8 cellular contexts compared by ENCODE assay signal in genomic region chr21:33380483-33380998, GRCh38. TPM values are rescaled to one million over a fixed set of nuclear protein-coding genes. Genes with fewer than 3 reads are reported as not detected.
DNase-seq lines count a peak whose midpoint lies in the region; ATAC-seq and TF ChIP-seq lines count a peak whose summit lies in the region.

No MANE protein-coding gene starts in this region.

- DNase-seq in GF-D8 (lab: John Stamatoyannopoulos, UW) (peak; percentile 84), NCI-H2196 treated with DMSO at 0.1 percent for 48 hours (lab: John Stamatoyannopoulos, UW; ENCODE audit: unreplicated experiment) (peak; percentile 28), mucosa of descending colon (peak; percentile 87 to 95 (median 87)), cortex of kidney (lab: John Stamatoyannopoulos, UW) (no peak)
- peak; percentile 88 for DNase-seq in activated CD4-positive, alpha-beta memory T cell treated with anti-CD3 and anti-CD28 coated beads, Interleukin-2, amount 10 ng/mL, durations not matched to agents 7 days and 5 days
- peak; percentile 79 for DNase-seq in effector CD4-positive, alpha-beta T cell
- peak; percentile 79 to 89 for DNase-seq in stimulated activated CD8-positive, alpha-beta memory T cell treated with anti-CD3 and anti-CD28 coated beads, Interleukin-7, amount 100 ng/mL, for 48 hours (ENCODE audit: extremely low read depth in 1 of 2, low read depth in 1 of 2)

- no peak overlapping the region for H3K27ac ChIP-seq in HEK293 (ENCODE audit: extremely low read depth, low read depth, low read length)

- H3K9me3 Mint-ChIP-seq in activated CD4-positive, alpha-beta memory T cell treated with anti-CD3 and anti-CD28 coated beads, Interleukin-2, amount 10 ng/mL, durations not matched to agents 7 days and 5 days, result no peaks in the 10 kb centered on the region

- no peak overlapping the region for H3K4me3 ChIP-seq in HEK293 (ENCODE audit: low read depth, low read length)
- H3K4me3 ChIP-seq in mucosa of descending colon, result no peak overlapping the region

- no peaks in the 10 kb centered on the region for H3K9me3 ChIP-seq in HEK293 (ENCODE audit: control insufficient read depth, insufficient read depth, low read depth, low read length)
- H3K9me3 ChIP-seq in mucosa of descending colon, result no peaks in the 10 kb centered on the region

- no peaks in the 10 kb centered on the region for H3K36me3 Mint-ChIP-seq in activated CD4-positive, alpha-beta memory T cell treated with anti-CD3 and anti-CD28 coated beads, Interleukin-2, amount 10 ng/mL, durations not matched to agents 7 days and 5 days (ENCODE audit: low read depth)

- H3K4me3 Mint-ChIP-seq in activated CD4-positive, alpha-beta memory T cell treated with anti-CD3 and anti-CD28 coated beads, Interleukin-2, amount 10 ng/mL, durations not matched to agents 7 days and 5 days, result no peak overlapping the region

- peaks cover 61% of the 10 kb centered on the region for H3K27me3 Mint-ChIP-seq in activated CD4-positive, alpha-beta memory T cell treated with anti-CD3 and anti-CD28 coated beads, Interleukin-2, amount 10 ng/mL, durations not matched to agents 7 days and 5 days

- H3K36me3 ChIP-seq in HEK293 (ENCODE audit: control insufficient read depth in 2 of 2, insufficient read depth in 1 of 2, low read length in 2 of 2) (no peaks in the 10 kb centered on the region), mucosa of descending colon (ENCODE audit: low read depth) (no peaks in the 10 kb centered on the region)

- TF ChIP-seq CTCF in HEK293 (tag by site-specific recombination; IDR thresholded peaks at IDR 0.05) (no peak), mucosa of descending colon (IDR thresholded peaks at IDR 0.05) (no peak)

- peaks cover 63% of the 10 kb centered on the region for H3K4me1 Mint-ChIP-seq in activated CD4-positive, alpha-beta memory T cell treated with anti-CD3 and anti-CD28 coated beads, Interleukin-2, amount 10 ng/mL, durations not matched to agents 7 days and 5 days

- POLR2A ChIA-PET in HEK293 (lab: Yijun Ruan, JAX), result interaction anchor here (0.6 to 1.2 kb wide), 3 partner anchors 22 to 100 kb away, joined by 3 to 4 read pairs (median 3); partner anchors contain the start of gene TMEM50B
- POLR2A ChIA-PET in activated CD4-positive, alpha-beta memory T cell treated with anti-CD3 and anti-CD28 coated beads, Interleukin-2, amount 10 ng/mL, durations not matched to agents 7 days and 5 days (lab: Charles Lee), result interaction anchor here (0.7 to 2.2 kb wide), 8 partner anchors 19 to 195 kb away, joined by 3 to 8 read pairs (median 4); partner anchors contain the start of genes IFNAR1, IFNGR2 and TMEM50B

- ATAC-seq in mucosa of descending colon, result peak; percentile 94

- CTCF ChIA-PET in HEK293 (lab: Yijun Ruan, JAX), result interaction anchor here (1.2 to 1.4 kb wide), 2 partner anchors 22 to 181 kb away, joined by 3 read pairs; no protein-coding TSS in a partner anchor
- CTCF ChIA-PET in activated CD4-positive, alpha-beta memory T cell treated with anti-CD3 and anti-CD28 coated beads, Interleukin-2, amount 10 ng/mL, durations not matched to agents 7 days and 5 days (lab: Charles Lee), result interaction anchor here (0.9 to 2.6 kb wide), 5 partner anchors 14 to 185 kb away, joined by 3 to 16 read pairs (median 4); partner anchors contain the start of gene IFNAR1

- H3K27ac Mint-ChIP-seq in activated CD4-positive, alpha-beta memory T cell treated with anti-CD3 and anti-CD28 coated beads, Interleukin-2, amount 10 ng/mL, durations not matched to agents 7 days and 5 days, result peak overlapping the region; percentile 67

- peaks cover 9% of the 10 kb centered on the region for H3K4me1 ChIP-seq in HEK293 (ENCODE audit: control insufficient read depth, insufficient read depth, low read length)
- H3K4me1 ChIP-seq in mucosa of descending colon (ENCODE audit: low read depth), result peaks cover 26% of the 10 kb centered on the region

- intact Hi-C loops in mucosa of descending colon (cut with DNase I, micrococcal nuclease), result no loop called here

TF ChIP-seq in HEK293, 187 proteins besides CTCF, POLR2A, EP300 and RAD21 (continues in another document):
- TF ChIP-seq ZNF600 (tag by site-specific recombination; IDR thresholded peaks at IDR 0.05) (0 out of 2 replicates have a peak, but pooled peaks have one; percentile 36), KLF9 (tag by site-specific recombination; IDR thresholded peaks at IDR 0.05; ENCODE audit: low read depth) (peak; percentile 29; the same call in 1 of the 2 replicates), ELK4 (IDR thresholded peaks at IDR 0.05; ENCODE audit: borderline replicate concordance, low read depth, low read length) (peak; percentile 89), ZNF341 (tag by site-specific recombination; IDR thresholded peaks at IDR 0.05; ENCODE audit: low read depth) (peak; percentile 74), ZNF184 (tag by site-specific recombination; IDR thresholded peaks at IDR 0.05) (peak; percentile 83; the same call in 1 of the 2 replicates), PRDM4 (tag by site-specific recombination; IDR thresholded peaks at IDR 0.05) (no peak), ZNF26 (tag by site-specific recombination; IDR thresholded peaks at IDR 0.05) (no peak), KLF10 (tag by site-specific recombination; IDR thresholded peaks at IDR 0.05) (peak; percentile 63; the same call in 1 of the 2 replicates), GLIS1 (tag by site-specific recombination; IDR thresholded peaks at IDR 0.05) (peak; percentile 41; the same call in 1 of the 2 replicates), ZNF112 (tag by site-specific recombination; IDR thresholded peaks at IDR 0.05) (no peak), ZBTB17 (tag by site-specific recombination; IDR thresholded peaks at IDR 0.05) (peak; percentile 79), EGR2 (tag by site-specific recombination; IDR thresholded peaks at IDR 0.05; ENCODE audit: low read depth) (peak; percentile 67), ZNF311 (tag by site-specific recombination; IDR thresholded peaks at IDR 0.05; ENCODE audit: borderline replicate concordance) (no peak), ZEB2 (tag by site-specific recombination; IDR thresholded peaks at IDR 0.05) (peak; percentile 46; the same call in 1 of the 2 replicates), ZNF501 (tag by site-specific recombination; IDR thresholded peaks at IDR 0.05) (no peak)

RNA-seq across cellular contexts. Expression of gene IFNGR2, which starts 22.7 kb away (rescaled TPM):
- total RNA-seq in activated CD4-positive, alpha-beta memory T cell treated with anti-CD3 and anti-CD28 coated beads, Interleukin-2, amount 10 ng/mL, durations not matched to agents 7 days and 5 days, result 1 to 10 TPM; 4.6 to 4.7 TPM
- total RNA-seq in mucosa of descending colon, result 100 to 1,000 TPM in 1 of 3 donors, 10 to 100 TPM in 2; 56.3 to 155 (median 87.8) TPM

RNA-seq across cellular contexts. Expression of gene IFNAR1, which starts 55.8 kb away (rescaled TPM):
- 10 to 100 TPM; 38.6 to 39.3 TPM for total RNA-seq in activated CD4-positive, alpha-beta memory T cell treated with anti-CD3 and anti-CD28 coated beads, Interleukin-2, amount 10 ng/mL, durations not matched to agents 7 days and 5 days
- total RNA-seq in mucosa of descending colon, result 10 to 100 TPM; 41.9 to 49.5 (median 43.3) TPM

Comparison
In these comparisons a context has a peak if more than half of its experiments do, and no peak if none do; other contexts are left out.
1. RNA of gene IFNGR2, which starts 22.7 kb away (total RNA-seq): 56.3 to 155 TPM in mucosa of descending colon; 4.6 to 4.7 TPM in activated CD4-positive, alpha-beta memory T cell treated with anti-CD3 and anti-CD28 coated beads, Interleukin-2, amount 10 ng/mL, durations not matched to agents 7 days and 5 days; every median in the first group is over 4 times any median in the second.